Comparison of ENCODE assay signal across 8 cellular contexts in the genomic region with DNA sequence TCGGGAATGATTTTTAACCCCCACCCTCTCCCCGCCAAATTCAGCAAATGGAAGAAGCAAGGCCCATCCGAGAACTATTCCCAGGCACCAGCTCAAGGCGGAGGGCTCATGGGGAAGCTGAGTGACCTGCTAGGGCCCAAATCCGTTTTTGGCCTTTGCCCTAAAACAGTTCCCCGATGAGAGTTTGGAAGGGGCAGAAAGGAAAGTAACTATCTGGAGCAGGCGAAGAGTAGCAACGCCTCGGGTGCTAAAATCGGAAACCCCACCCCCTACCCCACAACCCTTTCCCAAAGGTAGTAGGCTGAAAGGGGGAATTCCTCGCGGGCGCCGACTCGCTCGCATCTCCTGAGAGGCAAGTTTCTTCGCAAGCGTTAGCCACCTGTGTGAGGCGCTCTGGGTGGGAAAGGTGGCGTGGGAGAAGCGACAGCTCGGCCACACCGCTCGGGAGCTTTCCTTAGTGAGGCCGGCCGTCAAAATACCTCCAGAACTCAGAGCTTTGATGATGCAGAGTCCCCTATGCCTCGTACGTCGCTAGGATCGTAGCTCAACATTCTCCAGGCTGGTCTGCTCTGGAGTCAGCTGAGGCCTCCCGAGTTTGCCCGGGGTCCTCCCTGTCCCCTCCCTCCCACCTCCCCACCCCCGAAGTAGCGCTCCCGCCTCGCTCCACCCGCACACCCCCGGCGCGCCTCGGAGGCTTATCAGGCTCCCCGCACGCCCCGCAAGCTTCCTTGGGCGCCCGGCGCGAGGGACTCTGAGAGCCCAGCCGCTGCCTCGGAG. TPM values are rescaled to one million over a fixed set of nuclear protein-coding genes. Genes with fewer than 3 reads are reported as not detected.
A peak's percentile ranks its signal among the peaks of the same experiment; 100 is the strongest.
DNase-seq lines count a peak whose midpoint lies in the region; ATAC-seq and TF ChIP-seq lines count a peak whose summit lies in the region.

No MANE protein-coding gene starts in this region.

- POLR2A ChIA-PET in HEK293 (lab: Yijun Ruan, JAX): interaction anchor here (1.4 to 2.9 kb wide), 4 partner anchors 9 to 626 kb away, joined by 3 to 21 read pairs (median 4); a partner anchor contains a TSS

- no peaks in the 10 kb centered on the region for H3K36me3 Mint-ChIP-seq in activated CD8-positive, alpha-beta memory T cell treated with anti-CD3 and anti-CD28 coated beads, Interleukin-2, amount 10 ng/mL, durations not matched to agents 7 days and 5 days

- CTCF ChIA-PET in HEK293 (lab: Yijun Ruan, JAX): interaction anchor here (0.7 to 2.7 kb wide), 6 partner anchors 10 to 931 kb away, joined by 3 to 13 read pairs (median 4); no protein-coding TSS in a partner anchor
- CTCF ChIA-PET in activated CD8-positive, alpha-beta memory T cell treated with anti-CD3 and anti-CD28 coated beads, Interleukin-2, amount 10 ng/mL, durations not matched to agents 7 days and 5 days (lab: Charles Lee): no interaction called here

- WGBS in body of pancreas, 2 donors: 8 to 9% methylated on average over 25 to 39 of the region's 50 CpGs

- peak overlapping the region; percentile 64 for H3K4me3 ChIP-seq in HEK293 (ENCODE audit: low read depth, low read length)
- H3K4me3 ChIP-seq in body of pancreas: peak overlapping the region; percentile 32 to 38
- peak overlapping the region; percentile 68 for H3K4me3 ChIP-seq in iPS-18c (ENCODE audit: insufficient read depth, low read depth, low read length)
- H3K4me3 ChIP-seq in skeletal muscle cell (ENCODE audit: low read depth, low read length): peak overlapping the region; percentile 67

- peak overlapping the region; percentile 79 for H3K27ac ChIP-seq in HEK293 (ENCODE audit: extremely low read depth, low read depth, low read length)
- peak overlapping the region; percentile 46 to 75 (median 72) for H3K27ac ChIP-seq in body of pancreas

- no peak overlapping the region for H3K4me3 Mint-ChIP-seq in activated CD8-positive, alpha-beta memory T cell treated with anti-CD3 and anti-CD28 coated beads, Interleukin-2, amount 10 ng/mL, durations not matched to agents 7 days and 5 days

- H3K27ac Mint-ChIP-seq in activated CD8-positive, alpha-beta memory T cell treated with anti-CD3 and anti-CD28 coated beads, Interleukin-2, amount 10 ng/mL, durations not matched to agents 7 days and 5 days: no peak overlapping the region

- H3K36me3 ChIP-seq in HEK293 (ENCODE audit: control insufficient read depth in 2 of 2, insufficient read depth in 1 of 2, low read length in 2 of 2): no peaks in the 10 kb centered on the region
- no peaks in the 10 kb centered on the region for H3K36me3 ChIP-seq in body of pancreas (replicated peaks in 1 of 2; ENCODE audit: insufficient read depth in 1 of 2, low read depth in 2 of 2)

- H3K4me1 ChIP-seq in HEK293 (ENCODE audit: control insufficient read depth, insufficient read depth, low read length) (peaks cover 18% of the 10 kb centered on the region), body of pancreas (peaks cover 13% of the 10 kb centered on the region)

- TF ChIP-seq CTCF in HEK293 (tag by site-specific recombination; IDR thresholded peaks at IDR 0.05): peak; percentile 48; the same call in 1 of the 2 replicates
- peak in 1 of 7 experiments; percentile 1 for TF ChIP-seq CTCF in body of pancreas (IDR thresholded peaks at IDR 0.05)

- intact Hi-C loops in body of pancreas (cut with DNase I): no loop called here

- H3K4me1 Mint-ChIP-seq in activated CD8-positive, alpha-beta memory T cell treated with anti-CD3 and anti-CD28 coated beads, Interleukin-2, amount 10 ng/mL, durations not matched to agents 7 days and 5 days: peaks cover 4% of the 10 kb centered on the region

- ATAC-seq in body of pancreas: peak; percentile 51
- ATAC-seq in activated CD8-positive, alpha-beta memory T cell treated with anti-CD3 and anti-CD28 coated beads, Interleukin-2, amount 10 ng/mL, durations not matched to agents 7 days and 5 days: no peak

- no peaks in the 10 kb centered on the region for H3K9me3 ChIP-seq in HEK293 (ENCODE audit: control insufficient read depth, insufficient read depth, low read depth, low read length)
- H3K9me3 ChIP-seq in body of pancreas: no peaks in the 10 kb centered on the region
- H3K9me3 ChIP-seq in iPS-18c (ENCODE audit: control insufficient read depth, insufficient read depth, low read length): no peaks in the 10 kb centered on the region

- H3K9me3 Mint-ChIP-seq in activated CD8-positive, alpha-beta memory T cell treated with anti-CD3 and anti-CD28 coated beads, Interleukin-2, amount 10 ng/mL, durations not matched to agents 7 days and 5 days (ENCODE audit: low read depth): no peaks in the 10 kb centered on the region

- H3K27me3 ChIP-seq in body of pancreas: no peaks in the 10 kb centered on the region

- DNase-seq in AG08395 (ENCODE audit: low spot score) (peak; percentile 44), body of pancreas (peak; percentile 38 to 54 (median 42)), skeletal muscle cell (ENCODE audit: low read depth) (no peak), T-helper 9 cell (no peak), NCI-H1417 treated with DMSO at 0.1 percent for 48 hours (lab: John Stamatoyannopoulos, UW) (no peak)
- no peak for DNase-seq in activated CD8-positive, alpha-beta memory T cell treated with anti-CD3 and anti-CD28 coated beads, Interleukin-2, amount 10 ng/mL, durations not matched to agents 7 days and 5 days

- TF ChIP-seq POLR2A in body of pancreas (IDR thresholded peaks at IDR 0.05): peak in 1 of 3 donors; percentile 1

- peaks cover 56% of the 10 kb centered on the region for H3K27me3 Mint-ChIP-seq in activated CD8-positive, alpha-beta memory T cell treated with anti-CD3 and anti-CD28 coated beads, Interleukin-2, amount 10 ng/mL, durations not matched to agents 7 days and 5 days

TF ChIP-seq in HEK293, 187 proteins besides CTCF, POLR2A, EP300 and RAD21 (continues in another document):
- TF ChIP-seq ZNF426 (tag by site-specific recombination; IDR thresholded peaks at IDR 0.05) (no peak), GLIS1 (tag by site-specific recombination; IDR thresholded peaks at IDR 0.05) (peak; percentile 37), ZIC2 (tag by site-specific recombination; IDR thresholded peaks at IDR 0.05) (peak; percentile 44), ZNF629 (tag by site-specific recombination; IDR thresholded peaks at IDR 0.05) (0 out of 2 replicates have a peak, but pooled peaks have one; percentile 10), GLIS2 (tag by site-specific recombination; IDR thresholded peaks at IDR 0.05) (peak; percentile 89), ZNF555 (tag by site-specific recombination; conservative IDR thresholded peaks at IDR 0.05) (no peak), SP7 (tag by site-specific recombination; IDR thresholded peaks at IDR 0.05) (no peak), IKZF3 (tag by site-specific recombination; IDR thresholded peaks at IDR 0.05) (0 out of 2 replicates have a peak, but pooled peaks have one; percentile 6), SCRT2 (tag by site-specific recombination; IDR thresholded peaks at IDR 0.05) (peak; percentile 73), KLF16 (tag by site-specific recombination; IDR thresholded peaks at IDR 0.05) (0 out of 2 replicates have a peak, but pooled peaks have one; percentile 32)
- TF ChIP-seq, protein P1, sequence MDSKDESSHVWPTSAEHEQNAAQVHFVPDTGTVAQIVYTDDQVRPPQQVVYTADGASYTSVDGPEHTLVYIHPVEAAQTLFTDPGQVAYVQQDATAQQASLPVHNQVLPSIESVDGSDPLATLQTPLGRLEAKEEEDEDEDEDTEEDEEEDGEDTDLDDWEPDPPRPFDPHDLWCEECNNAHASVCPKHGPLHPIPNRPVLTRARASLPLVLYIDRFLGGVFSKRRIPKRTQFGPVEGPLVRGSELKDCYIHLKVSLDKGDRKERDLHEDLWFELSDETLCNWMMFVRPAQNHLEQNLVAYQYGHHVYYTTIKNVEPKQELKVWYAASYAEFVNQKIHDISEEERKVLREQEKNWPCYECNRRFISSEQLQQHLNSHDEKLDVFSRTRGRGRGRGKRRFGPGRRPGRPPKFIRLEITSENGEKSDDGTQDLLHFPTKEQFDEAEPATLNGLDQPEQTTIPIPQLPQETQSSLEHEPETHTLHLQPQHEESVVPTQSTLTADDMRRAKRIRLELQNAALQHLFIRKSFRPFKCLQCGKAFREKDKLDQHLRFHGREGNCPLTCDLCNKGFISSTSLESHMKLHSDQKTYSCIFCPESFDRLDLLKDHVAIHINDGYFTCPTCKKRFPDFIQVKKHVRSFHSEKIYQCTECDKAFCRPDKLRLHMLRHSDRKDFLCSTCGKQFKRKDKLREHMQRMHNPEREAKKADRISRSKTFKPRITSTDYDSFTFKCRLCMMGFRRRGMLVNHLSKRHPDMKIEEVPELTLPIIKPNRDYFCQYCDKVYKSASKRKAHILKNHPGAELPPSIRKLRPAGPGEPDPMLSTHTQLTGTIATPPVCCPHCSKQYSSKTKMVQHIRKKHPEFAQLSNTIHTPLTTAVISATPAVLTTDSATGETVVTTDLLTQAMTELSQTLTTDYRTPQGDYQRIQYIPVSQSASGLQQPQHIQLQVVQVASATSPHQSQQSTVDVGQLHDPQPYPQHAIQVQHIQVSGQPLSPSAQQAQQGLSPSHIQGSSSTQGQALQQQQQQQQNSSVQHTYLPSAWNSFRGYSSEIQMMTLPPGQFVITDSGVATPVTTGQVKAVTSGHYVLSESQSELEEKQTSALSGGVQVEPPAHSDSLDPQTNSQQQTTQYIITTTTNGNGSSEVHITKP (tag by site-specific recombination; IDR thresholded peaks at IDR 0.05): peak; percentile 64
- TF ChIP-seq, protein P2, sequence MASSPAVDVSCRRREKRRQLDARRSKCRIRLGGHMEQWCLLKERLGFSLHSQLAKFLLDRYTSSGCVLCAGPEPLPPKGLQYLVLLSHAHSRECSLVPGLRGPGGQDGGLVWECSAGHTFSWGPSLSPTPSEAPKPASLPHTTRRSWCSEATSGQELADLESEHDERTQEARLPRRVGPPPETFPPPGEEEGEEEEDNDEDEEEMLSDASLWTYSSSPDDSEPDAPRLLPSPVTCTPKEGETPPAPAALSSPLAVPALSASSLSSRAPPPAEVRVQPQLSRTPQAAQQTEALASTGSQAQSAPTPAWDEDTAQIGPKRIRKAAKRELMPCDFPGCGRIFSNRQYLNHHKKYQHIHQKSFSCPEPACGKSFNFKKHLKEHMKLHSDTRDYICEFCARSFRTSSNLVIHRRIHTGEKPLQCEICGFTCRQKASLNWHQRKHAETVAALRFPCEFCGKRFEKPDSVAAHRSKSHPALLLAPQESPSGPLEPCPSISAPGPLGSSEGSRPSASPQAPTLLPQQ (tag by site-specific recombination; IDR thresholded peaks at IDR 0.05): 0 out of 2 replicates have a peak, but pooled peaks have one; percentile 36

RNA-seq across cellular contexts. Expression of a gene that starts 0.6 kb away (rescaled TPM):
- 10 to 100 TPM; 14.2 to 18.9 TPM for total RNA-seq in body of pancreas
- not detected for total RNA-seq in activated CD8-positive, alpha-beta memory T cell treated with anti-CD3 and anti-CD28 coated beads, Interleukin-2, amount 10 ng/mL, durations not matched to agents 7 days and 5 days

Comparison
In these comparisons a context has a peak if more than half of its experiments do, and no peak if none do; other contexts are left out.
1. DNase-seq: peak in AG08395 (single experiment) and body of pancreas (4 of 4); none in skeletal muscle cell (single experiment), T-helper 9 cell (single experiment), NCI-H1417 treated with DMSO at 0.1 percent for 48 hours (single experiment) and activated CD8-positive, alpha-beta memory T cell treated with anti-CD3 and anti-CD28 coated beads, Interleukin-2, amount 10 ng/mL, durations not matched to agents 7 days and 5 days (single experiment).
2. RNA of a gene that starts 0.6 kb away (total RNA-seq): 14.2 to 18.9 TPM in body of pancreas; not detected in activated CD8-positive, alpha-beta memory T cell treated with anti-CD3 and anti-CD28 coated beads, Interleukin-2, amount 10 ng/mL, durations not matched to agents 7 days and 5 days; every median in the first group is over 10 times any median in the second.
3. Peak in every context shown above with its lines, with median percentiles within 50 percentile points of each other: H3K4me3 ChIP-seq.